ENCODE assay signal across 3 cellular contexts in genomic region chr2:187656123-187656522, GRCh38.
TF ChIP-seq lines count a peak whose summit lies in the region.

No MANE protein-coding gene starts in this region.

TF ChIP-seq in HepG2, 621 proteins besides CTCF, POLR2A, EP300 and RAD21:
- TF ChIP-seq MAFK (conservative IDR thresholded peaks at IDR 0.05 in 1 of 2, IDR thresholded peaks at IDR 0.05 in 1 of 2; ENCODE audit: low read length in 2 of 2) (peak; percentile 35 to 62), YEATS4 (CRISPR knock-in tag; IDR thresholded peaks at IDR 0.05; ENCODE audit: borderline replicate concordance) (no peak)

TF ChIP-seq in IMR-90, 13 proteins besides CTCF, POLR2A, EP300 and RAD21:
- TF ChIP-seq FOS (IDR thresholded peaks at IDR 0.05; ENCODE audit: low read depth, low read length) (no peak), BHLHE40 (IDR thresholded peaks at IDR 0.05; ENCODE audit: low read depth, low read length) (no peak), RFX5 (IDR thresholded peaks at IDR 0.05; ENCODE audit: low read depth, low read length) (no peak), MAFK (IDR thresholded peaks at IDR 0.05; ENCODE audit: low read depth, low read length) (peak; percentile 33)

TF ChIP-seq in H1, 55 proteins besides CTCF, POLR2A, EP300 and RAD21:
- no peak for TF ChIP-seq SUZ12 (IDR thresholded peaks at IDR 0.05; ENCODE audit: low read length)
